Comparison of ENCODE assay signal across 30 cellular contexts in genomic region chr2:235366390-235366789, GRCh38.
"Had no signal": no experiment of that assay in that cellular context is flagged by ENCODE, and none has a peak within 500 bp of the region (broad histone marks: within the 10 kb centered on the region; RNA-seq: fewer than 3 reads in every experiment).

No MANE protein-coding gene starts in this region.

- H3K4me1 Mint-ChIP-seq: activated CD4-positive, alpha-beta memory T cell treated with anti-CD3 and anti-CD28 coated beads, Interleukin-2, amount 10 ng/mL, durations not matched to agents 7 days and 5 days; activated naive CD8-positive, alpha-beta T cell treated with anti-CD3 and anti-CD28 coated beads for 36 hours; activated T-helper 17 cell treated with anti-CD3 and anti-CD28 coated beads, Interleukin-2, amount 50 U/mL, for 72 hours; central memory CD8-positive, alpha-beta T cell had no signal

- H3K27ac ChIP-seq: ascending aorta, cardiac muscle cell, Peyer's patch, RWPE1, VCaP had no signal

- H3K36me3 ChIP-seq: ascending aorta, cardiac muscle cell, Peyer's patch had no signal

- H3K9me3 Mint-ChIP-seq: activated CD4-positive, alpha-beta memory T cell treated with anti-CD3 and anti-CD28 coated beads, Interleukin-2, amount 10 ng/mL, durations not matched to agents 7 days and 5 days; activated naive CD8-positive, alpha-beta T cell treated with anti-CD3 and anti-CD28 coated beads for 36 hours; activated T-cell treated with anti-CD3 and anti-CD28 coated beads, Interleukin-2, amount 50 U/mL, for 72 hours; activated T-helper 17 cell treated with anti-CD3 and anti-CD28 coated beads, Interleukin-2, amount 50 U/mL, for 72 hours; central memory CD8-positive, alpha-beta T cell had no signal

- H3K9me3 ChIP-seq: ascending aorta, Peyer's patch had no signal

- DNase-seq: activated CD4-positive, alpha-beta memory T cell treated with anti-CD3 and anti-CD28 coated beads, Interleukin-2, amount 10 ng/mL, durations not matched to agents 7 days and 5 days; activated CD4-positive, alpha-beta T cell treated with anti-CD3 and anti-CD28 coated beads for 1 hour; activated CD4-positive, alpha-beta T cell treated with anti-CD3 and anti-CD28 coated beads for 48 hours; activated CD4-positive, CD25-positive, alpha-beta regulatory T cell; activated effector memory CD4-positive, alpha-beta T cell treated with anti-CD3 and anti-CD28 coated beads, Interleukin-2, amount 50 U/mL, for 16 hours; activated naive CD4-positive, alpha-beta T cell; activated naive CD4-positive, alpha-beta T cell treated with anti-CD3 and anti-CD28 coated beads, Interleukin-2, amount 50 U/mL, for 16 hours; activated naive CD8-positive, alpha-beta T cell treated with anti-CD3 and anti-CD28 coated beads for 36 hours; activated T-cell treated with anti-CD3 and anti-CD28 coated beads, Interleukin-2, amount 50 U/mL, for 1 hour; activated T-cell treated with anti-CD3 and anti-CD28 coated beads, Interleukin-2, amount 50 U/mL, for 72 hours; amniotic stem cell; Karpas-422; NCI-H1105; NCI-H1417 treated with DMSO at 0.1 percent for 48 hours; NCI-H187 treated with DMSO at 0.1 percent for 48 hours; NCI-H345; NCI-H524 treated with DMSO at 0.1 percent for 48 hours; Peyer's patch; SIG-M5; SW 1271; T-helper 1 cell; T-helper 2 cell; T-helper 9 cell had no signal

- H3K27ac Mint-ChIP-seq: activated CD4-positive, alpha-beta memory T cell treated with anti-CD3 and anti-CD28 coated beads, Interleukin-2, amount 10 ng/mL, durations not matched to agents 7 days and 5 days; activated naive CD8-positive, alpha-beta T cell treated with anti-CD3 and anti-CD28 coated beads for 36 hours; activated T-cell treated with anti-CD3 and anti-CD28 coated beads, Interleukin-2, amount 50 U/mL, for 72 hours; activated T-helper 17 cell treated with anti-CD3 and anti-CD28 coated beads, Interleukin-2, amount 50 U/mL, for 72 hours had no signal

- H3K4me1 ChIP-seq: ascending aorta, Peyer's patch had no signal

- H3K27me3 ChIP-seq: ascending aorta, Peyer's patch had no signal

- H3K4me3 ChIP-seq: ascending aorta, cardiac muscle cell, Peyer's patch had no signal

- ATAC-seq: activated T-cell treated with anti-CD3 and anti-CD28 coated beads, Interleukin-2, amount 50 U/mL, for 72 hours; activated T-helper 17 cell treated with anti-CD3 and anti-CD28 coated beads, Interleukin-2, amount 50 U/mL, for 72 hours; Right ventricle myocardium inferior had no signal

- H3K4me3 Mint-ChIP-seq: activated CD4-positive, alpha-beta memory T cell treated with anti-CD3 and anti-CD28 coated beads, Interleukin-2, amount 10 ng/mL, durations not matched to agents 7 days and 5 days; activated naive CD8-positive, alpha-beta T cell treated with anti-CD3 and anti-CD28 coated beads for 36 hours; activated T-cell treated with anti-CD3 and anti-CD28 coated beads, Interleukin-2, amount 50 U/mL, for 72 hours; activated T-helper 17 cell treated with anti-CD3 and anti-CD28 coated beads, Interleukin-2, amount 50 U/mL, for 72 hours; central memory CD8-positive, alpha-beta T cell had no signal

- H3K36me3 Mint-ChIP-seq: activated naive CD8-positive, alpha-beta T cell treated with anti-CD3 and anti-CD28 coated beads for 36 hours had no signal
